In the genomic region with DNA sequence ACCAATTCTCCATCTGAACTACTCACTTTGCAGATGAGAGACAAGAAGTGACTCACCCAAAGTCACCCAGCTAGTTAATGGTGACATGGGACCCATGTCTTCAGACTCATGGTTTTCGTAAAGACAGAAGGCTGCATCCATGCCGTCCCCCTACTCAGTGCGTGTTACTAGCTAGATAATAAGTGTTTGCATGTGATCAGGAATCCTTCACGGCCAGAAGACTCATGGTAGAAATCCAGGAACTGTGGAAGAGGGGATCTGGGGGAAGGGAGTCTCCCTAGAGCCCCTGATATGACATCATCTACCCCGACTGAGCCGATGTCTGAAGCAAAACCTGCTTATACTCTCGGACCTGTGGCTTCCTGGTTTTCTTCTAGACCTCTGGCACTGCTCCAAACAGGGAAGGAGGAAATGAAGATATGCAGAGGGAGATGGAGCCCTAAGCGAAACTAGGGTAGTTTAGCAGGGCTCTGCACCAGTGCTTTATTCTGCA, we compare ENCODE assay signal across 16 cellular contexts. TPM values are rescaled to one million over a fixed set of nuclear protein-coding genes. Genes with fewer than 3 reads are reported as not detected.
DNase-seq lines count a peak whose midpoint lies in the region; ATAC-seq and TF ChIP-seq lines count a peak whose summit lies in the region.
"Had no signal": no experiment of that assay in that cellular context is flagged by ENCODE, and none has a peak within 500 bp of the region (broad histone marks: within the 10 kb centered on the region; RNA-seq: fewer than 3 reads in every experiment).

No MANE protein-coding gene starts in this region.

- H3K4me3 Mint-ChIP-seq in CD14-positive monocyte: peak overlapping the region; percentile 66 to 68
- H3K4me3 Mint-ChIP-seq: activated T-cell treated with anti-CD3 and anti-CD28 coated beads, Interleukin-2, amount 50 U/mL, for 72 hours; stimulated activated effector memory CD8-positive, alpha-beta T cell treated with anti-CD3 and anti-CD28 coated beads, Interleukin-12 subunit alpha, Interleukin-12 subunit beta, amount 100 ng/mL, for 72 hours had no signal

- POLR2A ChIA-PET in PC-9 (lab: Charles Lee; ENCODE audit: unreplicated experiment): no interaction called here

- intact Hi-C loops in CD14-positive monocyte (cut with micrococcal nuclease) (no loop called here), PC-9 (cut with micrococcal nuclease; ENCODE audit: unreplicated experiment) (no loop called here)

- H3K4me2 ChIP-seq in PC-9: peak overlapping the region; percentile 18; the same call in 1 of the 2 replicates

- no peak for ATAC-seq in HG03469 (IDR thresholded peaks at IDR 0.05; ENCODE audit: unreplicated experiment)
- ATAC-seq: activated T-cell treated with anti-CD3 and anti-CD28 coated beads, Interleukin-2, amount 50 U/mL, for 72 hours; stimulated activated effector memory CD8-positive, alpha-beta T cell treated with anti-CD3 and anti-CD28 coated beads, Interleukin-12 subunit alpha, Interleukin-12 subunit beta, amount 100 ng/mL, for 72 hours had no signal

- CTCF ChIA-PET in PC-9 (lab: Charles Lee): no interaction called here

- no peak overlapping the region for H2AFZ ChIP-seq in PC-9

- in situ Hi-C loops in GM13977 (cut with MboI; ENCODE audit: low pct_unique_long_range_greater_than_20kb, low sequenced_read_pairs, unreplicated experiment): loop anchor here (25.0 kb wide), 1 partner anchor 362 kb away; no protein-coding TSS in a partner anchor

- no peaks in the 10 kb centered on the region for H3K27me3 ChIP-seq in PC-9 (ENCODE audit: insufficient read depth, low read depth)
- no peaks in the 10 kb centered on the region for H3K27me3 ChIP-seq in MG63
- H3K27me3 ChIP-seq: heart right ventricle had no signal

- no peaks in the 10 kb centered on the region for H4K20me1 ChIP-seq in PC-9 (ENCODE audit: insufficient read depth)

- H3K9me3 ChIP-seq in PC-9 (ENCODE audit: insufficient read depth, low read depth) (no peaks in the 10 kb centered on the region), MG63 (no peaks in the 10 kb centered on the region)
- H3K9me3 ChIP-seq: heart right ventricle, spleen had no signal

- H3K4me1 Mint-ChIP-seq in CD14-positive monocyte: peaks cover 9% of the 10 kb centered on the region
- H3K4me1 Mint-ChIP-seq: stimulated activated effector memory CD8-positive, alpha-beta T cell treated with anti-CD3 and anti-CD28 coated beads, Interleukin-12 subunit alpha, Interleukin-12 subunit beta, amount 100 ng/mL, for 72 hours had no signal

- H3K27ac ChIP-seq in PC-9: no peak overlapping the region
- H3K27ac ChIP-seq: heart right ventricle, spleen had no signal

- H3K27ac Mint-ChIP-seq in CD14-positive monocyte: peak overlapping the region in 2 of 7 donors; percentile 38 to 43
- H3K27ac Mint-ChIP-seq: activated T-cell treated with anti-CD3 and anti-CD28 coated beads, Interleukin-2, amount 50 U/mL, for 72 hours; stimulated activated effector memory CD8-positive, alpha-beta T cell treated with anti-CD3 and anti-CD28 coated beads, Interleukin-12 subunit alpha, Interleukin-12 subunit beta, amount 100 ng/mL, for 72 hours had no signal

- H3K9me3 Mint-ChIP-seq in CD14-positive monocyte: no peaks in the 10 kb centered on the region
- H3K9me3 Mint-ChIP-seq: activated T-cell treated with anti-CD3 and anti-CD28 coated beads, Interleukin-2, amount 50 U/mL, for 72 hours; stimulated activated effector memory CD8-positive, alpha-beta T cell treated with anti-CD3 and anti-CD28 coated beads, Interleukin-12 subunit alpha, Interleukin-12 subunit beta, amount 100 ng/mL, for 72 hours had no signal

- peaks cover 6% of the 10 kb centered on the region; the same call in 1 of the 2 replicates for H3F3A ChIP-seq in PC-9 (ENCODE audit: insufficient read depth, low read depth)

- H3K36me3 Mint-ChIP-seq in CD14-positive monocyte: no peaks in the 10 kb centered on the region
- H3K36me3 Mint-ChIP-seq: stimulated activated effector memory CD8-positive, alpha-beta T cell treated with anti-CD3 and anti-CD28 coated beads, Interleukin-12 subunit alpha, Interleukin-12 subunit beta, amount 100 ng/mL, for 72 hours had no signal

- H3K4me1 ChIP-seq in PC-9 (replicated peaks; ENCODE audit: insufficient read depth): no peaks in the 10 kb centered on the region

- H3K36me3 ChIP-seq in PC-9 (ENCODE audit: low read depth): no peaks in the 10 kb centered on the region
- H3K36me3 ChIP-seq in MG63: no peaks in the 10 kb centered on the region
- H3K36me3 ChIP-seq: heart right ventricle, spleen had no signal

- peaks cover 3 to 4% (median 3%) of the 10 kb centered on the region in 3 donors for H3K27me3 Mint-ChIP-seq in CD14-positive monocyte (ENCODE audit: low read depth in 3 of 3)

- TF ChIP-seq CTCF in CD14-positive monocyte (IDR thresholded peaks at IDR 0.05): no peak
- no peak for TF ChIP-seq CTCF in LNCaP clone FGC (IDR thresholded peaks at IDR 0.05; ENCODE audit: control insufficient read depth, extremely low read depth, insufficient read depth)
- no peak for TF ChIP-seq CTCF in PC-9 (conservative IDR thresholded peaks at IDR 0.05)
- TF ChIP-seq CTCF in GM13977 (IDR thresholded peaks at IDR 0.05; ENCODE audit: extremely low read depth, insufficient read depth, missing control alignments): no peak

- H3K4me3 ChIP-seq in LNCaP clone FGC (ENCODE audit: low read depth, low read length) (no peak overlapping the region), PC-9 (no peak overlapping the region), MG63 (no peak overlapping the region)
- H3K4me3 ChIP-seq: spleen had no signal

- H3K9me2 ChIP-seq in PC-9 (ENCODE audit: insufficient read depth): no peaks in the 10 kb centered on the region

- DNase-seq in CD14-positive monocyte (ENCODE audit: low spot score) (peak; percentile 61), LNCaP clone FGC (ENCODE audit: low read depth) (peak; percentile 22), PC-9 (peak in 1 of 2 experiments; percentile 17), kidney tubule cell (ENCODE audit: low spot score) (peak; percentile 83), MG63 (no peak), GM13977 (ENCODE audit: low spot score) (no peak), NCI-H524 treated with DMSO at 0.1 percent for 48 hours (lab: John Stamatoyannopoulos, UW) (no peak)
- DNase-seq: activated T-cell treated with anti-CD3 and anti-CD28 coated beads, Interleukin-2, amount 50 U/mL, for 72 hours; COR-L47; NCI-H526 treated with DMSO at 0.1 percent for 48 hours; spleen; T1000 had no signal

- BruUV-seq in PC-9 (replicated peaks; lab: Mats Ljungman, UMichigan): no TSS peak

- no peaks in the 10 kb centered on the region for H3K79me2 ChIP-seq in PC-9 (ENCODE audit: low read depth)

RNA-seq across cellular contexts. Expression of a gene that starts 3.3 kb away (rescaled TPM):
- polyA plus RNA-seq in CD14-positive monocyte: not detected
- total RNA-seq in PC-9 (2021): 0.92 and 2.3 TPM in 2 replicates
- total RNA-seq in MG63 (2014; rRNA removed; shearing (Covaris generic); ENCODE audit: low replicate concordance): not detected in 2 replicates
- total RNA-seq: chondrocyte had no signal

RNA-seq across cellular contexts. Expression of a gene that starts 24.4 kb away (rescaled TPM):
- 10 to 100 TPM; 22.1 to 23.8 TPM for polyA plus RNA-seq in CD14-positive monocyte
- total RNA-seq in PC-9 (2021): 31.6 and 36.3 TPM in 2 replicates
- 42.0 and 58.9 TPM in 2 replicates for total RNA-seq in MG63 (2014; rRNA removed; shearing (Covaris generic); ENCODE audit: low replicate concordance)

RNA-seq across cellular contexts. Expression of a gene that starts 24.5 kb away (rescaled TPM):
- 10 to 100 TPM; 77.8 to 87.8 TPM for polyA plus RNA-seq in CD14-positive monocyte
- 40.4 and 43.4 TPM in 2 replicates for total RNA-seq in PC-9 (2021)
- 38.9 and 67.6 TPM in 2 replicates for total RNA-seq in MG63 (2014; rRNA removed; shearing (Covaris generic); ENCODE audit: low replicate concordance)

RNA-seq across cellular contexts. Expression of a gene that starts 40.2 kb away (rescaled TPM):
- polyA plus RNA-seq in CD14-positive monocyte: under 1 TPM in 1 of 2 donors, not detected in 1; 0.11 TPM
- 11.2 and 12.9 TPM in 2 replicates for total RNA-seq in PC-9 (2021)
- total RNA-seq in MG63 (2014; rRNA removed; shearing (Covaris generic); ENCODE audit: low replicate concordance): 1.6 and 2.5 TPM in 2 replicates

RNA-seq across cellular contexts. Expression of a gene that starts 49.5 kb away (rescaled TPM):
- under 1 TPM in 1 of 2 donors, not detected in 1; 0.16 TPM for polyA plus RNA-seq in CD14-positive monocyte
- 28.8 and 29.3 TPM in 2 replicates for total RNA-seq in PC-9 (2021)
- not detected in 2 replicates for total RNA-seq in MG63 (2014; rRNA removed; shearing (Covaris generic); ENCODE audit: low replicate concordance)
- total RNA-seq: chondrocyte had no signal

Comparison
In these comparisons a context has a peak if more than half of its experiments do, and no peak if none do; other contexts are left out.
1. DNase-seq: peak in CD14-positive monocyte (single experiment), LNCaP clone FGC (single experiment) and kidney tubule cell (single experiment); none in MG63 (single experiment), GM13977 (single experiment) and NCI-H524 treated with DMSO at 0.1 percent for 48 hours (single experiment).